Comparison of ENCODE assay signal across 8 cellular contexts in genomic region chr3:20060924-20061323, GRCh38. TPM values are rescaled to one million over a fixed set of nuclear protein-coding genes. Genes with fewer than 3 reads are reported as not detected.
DNase-seq lines count a peak whose midpoint lies in the region; ATAC-seq and TF ChIP-seq lines count a peak whose summit lies in the region.

No MANE protein-coding gene starts in this region.

- H3K27ac ChIP-seq in left ventricle myocardium inferior (replicated peaks) = peak overlapping the region; percentile 71

- H3K4me1 ChIP-seq in left ventricle myocardium inferior = peaks cover 79% of the 10 kb centered on the region

- no peaks in the 10 kb centered on the region for H3K36me3 ChIP-seq in left ventricle myocardium inferior

- H3K27ac Mint-ChIP-seq in nephron progenitor cell = no peak overlapping the region

- peak overlapping the region; percentile 34 for H3K4me3 ChIP-seq in left ventricle myocardium inferior

- no peaks in the 10 kb centered on the region for H3K9me3 ChIP-seq in left ventricle myocardium inferior (replicated peaks)

- TF ChIP-seq CTCF in left ventricle myocardium inferior (IDR thresholded peaks at IDR 0.05; ENCODE audit: borderline replicate concordance) = no peak
- no peak for TF ChIP-seq CTCF in nephron progenitor cell (IDR thresholded peaks at IDR 0.05)

- no peaks in the 10 kb centered on the region for H3K27me3 Mint-ChIP-seq in nephron progenitor cell (ENCODE audit: low read depth, poor library complexity)

- intact Hi-C loops in left ventricle myocardium inferior (cut with micrococcal nuclease) = no loop called here

- no peak overlapping the region for H3K4me3 Mint-ChIP-seq in nephron progenitor cell

- no peaks in the 10 kb centered on the region for H3K36me3 Mint-ChIP-seq in nephron progenitor cell (ENCODE audit: low read depth)

- peaks cover 4% of the 10 kb centered on the region for H3K9me3 Mint-ChIP-seq in nephron progenitor cell

- peak; percentile 82 for DNase-seq in SIG-M5 treated with dmso at 0.1 percent for 504 hours (lab: John Stamatoyannopoulos, UW; ENCODE audit: unreplicated experiment)
- no peak for DNase-seq in left ventricle myocardium inferior
- DNase-seq in DMS53 treated with DMSO at 0.1 percent for 48 hours (lab: John Stamatoyannopoulos, UW; ENCODE audit: unreplicated experiment) = no peak
- DNase-seq in NAMALWA (ENCODE audit: low spot score) = no peak
- DNase-seq in nephron progenitor cell = no peak

- peak; percentile 81 for ATAC-seq in GM18517 (IDR thresholded peaks at IDR 0.05; ENCODE audit: unreplicated experiment)
- ATAC-seq in HG02763 (IDR thresholded peaks at IDR 0.05; ENCODE audit: unreplicated experiment) = peak; percentile 70
- ATAC-seq in GM19351 (IDR thresholded peaks at IDR 0.05; ENCODE audit: unreplicated experiment) = no peak

- H3K4me1 Mint-ChIP-seq in nephron progenitor cell = peaks cover 13% of the 10 kb centered on the region

- no peaks in the 10 kb centered on the region for H3K27me3 ChIP-seq in left ventricle myocardium inferior (ENCODE audit: low read depth)

RNA-seq across cellular contexts. Expression of gene KAT2B, which starts 20.7 kb away (rescaled TPM):
- total RNA-seq in left ventricle myocardium inferior = 94.3 TPM

RNA-seq across cellular contexts. Expression of gene PP2D1, which starts 48.9 kb away (rescaled TPM):
- total RNA-seq in left ventricle myocardium inferior = not detected
